23 cellular contexts compared by ENCODE assay signal in genomic region chr21:40936771-40937261, GRCh38.
DNase-seq lines count a peak whose midpoint lies in the region; ATAC-seq, FAIRE-seq and TF ChIP-seq lines count a peak whose summit lies in the region.
"Had no signal": no experiment of that assay in that cellular context is flagged by ENCODE, and none has a peak within 500 bp of the region (broad histone marks: within the 10 kb centered on the region; RNA-seq: fewer than 3 reads in every experiment).

No MANE protein-coding gene starts in this region.

- H3K27me3 Mint-ChIP-seq in MCF 10A (ENCODE audit: insufficient read depth, unreplicated experiment) (no peaks in the 10 kb centered on the region), GM23338 (ENCODE audit: insufficient read depth, low read depth, poor library complexity) (peaks cover 1% of the 10 kb centered on the region), endothelial cell (ENCODE audit: unreplicated experiment) (peaks cover 7% of the 10 kb centered on the region)

- DNase-seq in MCF 10A (ENCODE audit: unreplicated experiment) (peak; percentile 72), breast epithelium (ENCODE audit: low spot score in 2 of 2) (no peak), bronchial epithelial cell (ENCODE audit: low read depth) (peak; percentile 17), left kidney (ENCODE audit: low read depth, low spot score) (peak; percentile 6), Ammon's horn (ENCODE audit: low spot score) (no peak), H7 (no peak), GM23338 (ENCODE audit: low spot score) (no peak), endothelial cell (ENCODE audit: low spot score) (no peak)
- DNase-seq: CD4-positive, alpha-beta memory T cell; DMS79; KG1; NCI-H1048; NCI-H1436 treated with DMSO at 0.1 percent for 48 hours; NCI-H2081; NCI-H510A; SHP77 had no signal

- H3K36me3 Mint-ChIP-seq in MCF 10A (ENCODE audit: insufficient read depth, unreplicated experiment): no peaks in the 10 kb centered on the region
- H3K36me3 Mint-ChIP-seq in GM23338 (ENCODE audit: low read depth): peaks cover 20% of the 10 kb centered on the region
- no peaks in the 10 kb centered on the region for H3K36me3 Mint-ChIP-seq in endothelial cell (ENCODE audit: low read depth, unreplicated experiment)
- H3K36me3 Mint-ChIP-seq: CD4-positive, alpha-beta memory T cell had no signal

- H3K4me3 Mint-ChIP-seq in MCF 10A (ENCODE audit: unreplicated experiment) (peak overlapping the region; percentile 42), GM23338 (no peak overlapping the region), endothelial cell (ENCODE audit: unreplicated experiment) (no peak overlapping the region)
- H3K4me3 Mint-ChIP-seq: CD4-positive, alpha-beta memory T cell had no signal

- TF ChIP-seq CTCF in MCF 10A (IDR thresholded peaks at IDR 0.05; ENCODE audit: unreplicated experiment) (no peak), breast epithelium (IDR thresholded peaks at IDR 0.05) (no peak), bronchial epithelial cell (IDR thresholded peaks at IDR 0.05; ENCODE audit: insufficient read depth, low read length, severe bottlenecking) (no peak), GM23338 (conservative IDR thresholded peaks at IDR 0.05; ENCODE audit: low read depth in 2 of 2) (no peak), endothelial cell (IDR thresholded peaks at IDR 0.05; ENCODE audit: unreplicated experiment) (no peak)

- CTCF ChIA-PET in MCF 10A (lab: Yijun Ruan, JAX): interaction anchor here (1.0 kb wide), 1 partner anchor 186 kb away, joined by 3 read pairs; no protein-coding TSS in a partner anchor

- H3K79me2 ChIP-seq in GM23338 (replicated peaks; ENCODE audit: insufficient read depth): no peaks in the 10 kb centered on the region

- H3K27ac ChIP-seq in breast epithelium (no peak overlapping the region), GM23338 (ENCODE audit: low read depth) (no peak overlapping the region)
- H3K27ac ChIP-seq: 22Rv1 had no signal

- H3K36me3 ChIP-seq in breast epithelium (no peaks in the 10 kb centered on the region), bronchial epithelial cell (ENCODE audit: control insufficient read depth, insufficient read depth, low read length) (no peaks in the 10 kb centered on the region), H7 (replicated peaks; ENCODE audit: control insufficient read depth, insufficient read depth, low read length) (no peaks in the 10 kb centered on the region), GM23338 (ENCODE audit: insufficient read depth) (no peaks in the 10 kb centered on the region)

- H3K27ac Mint-ChIP-seq in MCF 10A (ENCODE audit: low read depth, unreplicated experiment) (peak overlapping the region; percentile 80), GM23338 (no peak overlapping the region), endothelial cell (ENCODE audit: unreplicated experiment) (no peak overlapping the region)
- H3K27ac Mint-ChIP-seq: CD4-positive, alpha-beta memory T cell had no signal

- 0 out of 2 replicates have a peak, but pooled peaks cover 4% of the 10 kb centered on the region for H3K9me2 ChIP-seq in GM23338 (ENCODE audit: insufficient read depth)

- POLR2A ChIA-PET in MCF 10A (lab: Yijun Ruan, JAX): interaction anchor here (0.9 to 1.3 kb wide), 3 partner anchors 32 to 91 kb away, joined by 3 read pairs; no protein-coding TSS in a partner anchor

- intact Hi-C loops in MCF 10A (cut with micrococcal nuclease) (no loop called here), breast epithelium (cut with DNase I; ENCODE audit: low total_unique reads) (no loop called here)

- no peaks in the 10 kb centered on the region for H3F3A ChIP-seq in GM23338 (replicated peaks; ENCODE audit: low read depth)

- ATAC-seq in GM23338: no peak
- ATAC-seq: GM12878, HepG2, Panc1, SK-N-SH treated with all-trans-retinoic acid at 6 μM for 48 hours had no signal

- H4K20me1 ChIP-seq in GM23338 (replicated peaks; ENCODE audit: insufficient read depth): no peaks in the 10 kb centered on the region

- H3K4me1 Mint-ChIP-seq in MCF 10A (ENCODE audit: insufficient read depth, unreplicated experiment): peaks cover 26% of the 10 kb centered on the region
- H3K4me1 Mint-ChIP-seq in GM23338: peaks cover 16% of the 10 kb centered on the region
- H3K4me1 Mint-ChIP-seq in endothelial cell (ENCODE audit: unreplicated experiment): no peaks in the 10 kb centered on the region
- H3K4me1 Mint-ChIP-seq: CD4-positive, alpha-beta memory T cell had no signal

- no TSS peak for BruUV-seq in MCF 10A (replicated peaks; lab: Mats Ljungman, UMichigan)

- H3K4me3 ChIP-seq in breast epithelium: no peak overlapping the region
- H3K4me3 ChIP-seq in bronchial epithelial cell (ENCODE audit: low read depth, low read length): no peak overlapping the region
- H3K4me3 ChIP-seq in H7 (ENCODE audit: insufficient read depth, low read depth, low read length): no peak overlapping the region
- no peak overlapping the region for H3K4me3 ChIP-seq in GM23338
- H3K4me3 ChIP-seq: GM12878 had no signal

- FAIRE-seq in bronchial epithelial cell (lab: Jason Lieb, UNC): peak; percentile 7
- FAIRE-seq: D721Med, G401.6, GM12878, HepG2 had no signal

- no peak overlapping the region for H3K4me2 ChIP-seq in GM23338

- no peaks in the 10 kb centered on the region for H3K4me1 ChIP-seq in breast epithelium
- peaks cover 3% of the 10 kb centered on the region; the same call in 1 of the 2 replicates for H3K4me1 ChIP-seq in GM23338 (ENCODE audit: insufficient read depth)

- H3K27me3 ChIP-seq in breast epithelium: no peaks in the 10 kb centered on the region
- no peaks in the 10 kb centered on the region for H3K27me3 ChIP-seq in bronchial epithelial cell (ENCODE audit: control insufficient read depth, insufficient read depth, low read length)
- no peaks in the 10 kb centered on the region for H3K27me3 ChIP-seq in H7 (ENCODE audit: control insufficient read depth, insufficient read depth, low read length)
- no peaks in the 10 kb centered on the region for H3K27me3 ChIP-seq in GM23338 (ENCODE audit: insufficient read depth)

- H3K9me3 Mint-ChIP-seq in MCF 10A (ENCODE audit: unreplicated experiment) (peaks cover 13% of the 10 kb centered on the region), GM23338 (peaks cover 86% of the 10 kb centered on the region), endothelial cell (ENCODE audit: unreplicated experiment) (no peaks in the 10 kb centered on the region)

- no peaks in the 10 kb centered on the region for H3K9me3 ChIP-seq in breast epithelium

- no peak overlapping the region for H2AFZ ChIP-seq in GM23338

- no peak for TF ChIP-seq POLR2A in breast epithelium (IDR thresholded peaks at IDR 0.05)

TF ChIP-seq in GM23338, 12 proteins besides CTCF, POLR2A, EP300 and RAD21:
- TF ChIP-seq NANOG (IDR thresholded peaks at IDR 0.05; ENCODE audit: borderline replicate concordance) (no peak), ZNF114 (CRISPR knock-in tag; IDR thresholded peaks at IDR 0.05) (no peak), CREB1 (CRISPR knock-in tag; IDR thresholded peaks at IDR 0.05; ENCODE audit: low read depth) (no peak), EZH2 (IDR thresholded peaks at IDR 0.05; ENCODE audit: low read depth, unreplicated experiment) (no peak)

Comparison
In these comparisons a context has a peak if more than half of its experiments do, and no peak if none do; other contexts are left out.
1. DNase-seq: peak in MCF 10A (single experiment), bronchial epithelial cell (single experiment) and left kidney (single experiment); none in breast epithelium (0 of 2), Ammon's horn (single experiment), H7 (single experiment), GM23338 (single experiment) and endothelial cell (single experiment).